Comparison of ENCODE assay signal across 24 cellular contexts in genomic region chr15:99291643-99292042, GRCh38. TPM values are rescaled to one million over a fixed set of nuclear protein-coding genes. Genes with fewer than 3 reads are reported as not detected.
DNase-seq lines count a peak whose midpoint lies in the region; ATAC-seq, FAIRE-seq and TF ChIP-seq lines count a peak whose summit lies in the region.
"Had no signal": no experiment of that assay in that cellular context is flagged by ENCODE, and none has a peak within 500 bp of the region (broad histone marks: within the 10 kb centered on the region; RNA-seq: fewer than 3 reads in every experiment).

No MANE protein-coding gene starts in this region.

- TF ChIP-seq CTCF in HepG2 (CRISPR knock-in tag; IDR thresholded peaks at IDR 0.05) (no peak), right lobe of liver (IDR thresholded peaks at IDR 0.05) (no peak), endothelial cell (IDR thresholded peaks at IDR 0.05; ENCODE audit: unreplicated experiment) (no peak)

- no peak for ATAC-seq in HepG2
- no peak for ATAC-seq in right lobe of liver
- no peak for ATAC-seq in HG02870 (IDR thresholded peaks at IDR 0.05; ENCODE audit: unreplicated experiment)
- ATAC-seq: GM12878 had no signal

- H3K36me3 ChIP-seq in HepG2 (replicated peaks in 1 of 2; ENCODE audit: control insufficient read depth in 1 of 2, insufficient read depth in 2 of 2, low read length in 2 of 2) (peaks cover 0 to 3% of the 10 kb centered on the region in 2 experiments; a peak in 2 of 5 replicates), right lobe of liver (peaks cover 0 to 6% (median 0%) of the 10 kb centered on the region in 4 donors)
- H3K36me3 ChIP-seq: BE2C had no signal

- no TSS peak for BruUV-seq in HepG2 (replicated peaks; lab: Mats Ljungman, UMichigan)

- in situ Hi-C loops in HepG2 (cut with HindIII; ENCODE audit: extremely low pct_ligation_motif_present, low pct_unique_long_range_greater_than_20kb), result no loop called here

- no peaks in the 10 kb centered on the region for H3K27me3 Mint-ChIP-seq in endothelial cell (ENCODE audit: unreplicated experiment)
- H3K27me3 Mint-ChIP-seq: CD4-positive, alpha-beta memory T cell; CD4-positive, CD25-positive, alpha-beta regulatory T cell; CD8-positive, alpha-beta memory T cell had no signal

- intact Hi-C loops in HepG2 (cut with micrococcal nuclease; ENCODE audit: unreplicated experiment) (no loop called here), right lobe of liver (cut with DNase I) (no loop called here)

- H3K9me3 ChIP-seq in HepG2 (ENCODE audit: low read length) (no peaks in the 10 kb centered on the region), right lobe of liver (no peaks in the 10 kb centered on the region)
- H3K9me3 ChIP-seq: BE2C had no signal

- no peak for FAIRE-seq in HepG2 (lab: Jason Lieb, UNC)
- FAIRE-seq: G401.6, GM12892, GM18507 had no signal

- no peaks in the 10 kb centered on the region for H4K20me1 ChIP-seq in HepG2 (ENCODE audit: insufficient read depth, low read length)
- H4K20me1 ChIP-seq: BLaER1 had no signal

- H3K36me3 Mint-ChIP-seq in endothelial cell (ENCODE audit: low read depth, unreplicated experiment), result peaks cover 27% of the 10 kb centered on the region

- no peak for TF ChIP-seq RAD21 in HepG2 (CRISPR knock-in tag; IDR thresholded peaks at IDR 0.05)

- peak overlapping the region; percentile 8 for H3K4me3 Mint-ChIP-seq in endothelial cell (ENCODE audit: unreplicated experiment)
- H3K4me3 Mint-ChIP-seq: CD14-positive monocyte; CD4-positive, alpha-beta memory T cell; CD8-positive, alpha-beta memory T cell had no signal

- no peak overlapping the region for H3K9ac ChIP-seq in HepG2 (ENCODE audit: insufficient read depth, low read depth, low read length)
- H3K9ac ChIP-seq: BLaER1 had no signal

- H2AFZ ChIP-seq in HepG2 (ENCODE audit: low read length), result no peak overlapping the region

- H3K27ac Mint-ChIP-seq in endothelial cell (ENCODE audit: unreplicated experiment), result no peak overlapping the region
- H3K27ac Mint-ChIP-seq: CD4-positive, alpha-beta memory T cell; CD4-positive, CD25-positive, alpha-beta regulatory T cell; CD8-positive, alpha-beta memory T cell had no signal

- POLR2A ChIA-PET in HepG2 (lab: Yijun Ruan, JAX), result no interaction called here

- H3K27ac ChIP-seq in HepG2 (ENCODE audit: extremely low read length, insufficient read depth, low read length) (no peak overlapping the region), right lobe of liver (no peak overlapping the region)
- H3K27ac ChIP-seq: 22Rv1, BLaER1 had no signal

- H3K4me1 ChIP-seq in HepG2 (ENCODE audit: insufficient read depth, low read length) (peaks cover 19% of the 10 kb centered on the region), right lobe of liver (peaks cover 0 to 11% (median 5%) of the 10 kb centered on the region in 4 donors)
- H3K4me1 ChIP-seq: BE2C, BLaER1 had no signal

- no peaks in the 10 kb centered on the region for H3K4me1 Mint-ChIP-seq in endothelial cell (ENCODE audit: unreplicated experiment)
- H3K4me1 Mint-ChIP-seq: CD14-positive monocyte; CD8-positive, alpha-beta memory T cell had no signal

- H3K79me2 ChIP-seq in HepG2 (ENCODE audit: insufficient read depth, low read length), result no peaks in the 10 kb centered on the region

- DNase-seq in HepG2 (ENCODE audit: low spot score), result no peak
- DNase-seq in right lobe of liver, result no peak
- DNase-seq in endothelial cell (ENCODE audit: low spot score), result no peak
- DNase-seq in GM03348 (ENCODE audit: low spot score), result no peak
- DNase-seq: ACHN; BE2C; C1 segment of cervical spinal cord; CD4-positive, alpha-beta memory T cell; CD4-positive, CD25-positive, alpha-beta regulatory T cell; CD8-positive, alpha-beta memory T cell; COR-L47; DMS 273 treated with DMSO at 0.1 percent for 48 hours; DMS153; DMS53; DMS79; GF-D8 had no signal

- H3K27me3 ChIP-seq in HepG2 (ENCODE audit: control insufficient read depth in 1 of 2, insufficient read depth in 2 of 2, low read length in 2 of 2), result no peaks in the 10 kb centered on the region
- no peaks in the 10 kb centered on the region for H3K27me3 ChIP-seq in right lobe of liver
- H3K27me3 ChIP-seq: BE2C, BLaER1 had no signal

- H3K4me3 ChIP-seq in HepG2 (replicated peaks in 1 of 3; ENCODE audit: insufficient read depth in 1 of 3, low read depth in 2 of 3, low read length in 3 of 3) (no peak overlapping the region), right lobe of liver (no peak overlapping the region)
- H3K4me3 ChIP-seq: BLaER1, GM12878 had no signal

- no peaks in the 10 kb centered on the region for H3K9me3 Mint-ChIP-seq in endothelial cell (ENCODE audit: unreplicated experiment)

- no peak overlapping the region for H3K4me2 ChIP-seq in HepG2 (ENCODE audit: low read depth, low read length)
- H3K4me2 ChIP-seq: BLaER1 had no signal

- CTCF ChIA-PET in HepG2 (lab: Yijun Ruan, JAX; ENCODE audit: low intra/inter-chr PET ratio, low total read pairs), result no interaction called here

- no peak for TF ChIP-seq POLR2A in HepG2 (IDR thresholded peaks at IDR 0.05; ENCODE audit: insufficient read depth in 1 of 2, low read depth in 2 of 2, low read length in 2 of 2)
- TF ChIP-seq POLR2A in right lobe of liver (IDR thresholded peaks at IDR 0.05), result no peak

- TF ChIP-seq EP300 in HepG2 (IDR thresholded peaks at IDR 0.05; ENCODE audit: low read depth in 2 of 2, low read length in 2 of 2), result no peak
- TF ChIP-seq EP300 in HepG2 (CRISPR knock-in tag; IDR thresholded peaks at IDR 0.05; ENCODE audit: borderline replicate concordance), result no peak

TF ChIP-seq in HepG2, 621 proteins besides CTCF, POLR2A, EP300 and RAD21 (continues in another document):
- TF ChIP-seq NCOA5 (CRISPR knock-in tag; IDR thresholded peaks at IDR 0.05), result no peak
- no peak for TF ChIP-seq ZNF234 (CRISPR knock-in tag; conservative IDR thresholded peaks at IDR 0.05)
- TF ChIP-seq ZNF616 (CRISPR knock-in tag; IDR thresholded peaks at IDR 0.05; ENCODE audit: low read depth), result no peak

RNA-seq across cellular contexts. Expression of gene LRRC28, which starts 40.4 kb away (rescaled TPM):
- 17.5 and 18.8 TPM in 2 replicates for total RNA-seq in HepG2 (2016; rRNA removed; fragmentation: Illumina TruSeq; extraction: Trizol)
- total RNA-seq in HepG2 (2016; cell fraction: cytosol; rRNA removed; fragmentation: Illumina TruSeq; extraction: Trizol; ENCODE audit: low read depth), result 22.7 and 24.8 TPM in 2 replicates
- total RNA-seq in HepG2 (2016; cell fraction: insoluble cytoplasmic fraction; rRNA removed; fragmentation: Illumina TruSeq; extraction: Trizol), result 14.6 and 18.6 TPM in 2 replicates
- 31.8 and 32.3 TPM in 2 replicates for total RNA-seq in HepG2 (2016; cell fraction: membrane; rRNA removed; fragmentation: Illumina TruSeq; extraction: Trizol)
- 30.1 and 32.9 TPM in 2 replicates for total RNA-seq in HepG2 (2016; cell fraction: nucleus; rRNA removed; fragmentation: Illumina TruSeq; extraction: Trizol)
- 20.3 and 21.3 TPM in 2 replicates for polyA plus RNA-seq in HepG2 (2011; rRNA removed)
- polyA plus RNA-seq in HepG2 (2011; cell fraction: cytosol; rRNA removed), result 15.8 and 22.4 TPM in 2 replicates
- 10.8 and 11.3 TPM in 2 replicates for polyA plus RNA-seq in HepG2 (2011; cell fraction: nucleus; rRNA removed)
- polyA plus RNA-seq in HepG2 (2012), result 17.0 and 18.9 TPM in 2 replicates
- polyA plus RNA-seq in HepG2 (2016; cell fraction: cytosol; fragmentation: Illumina TruSeq; extraction: Trizol; ENCODE audit: low read depth), result 31.2 and 42.1 TPM in 2 replicates
- polyA plus RNA-seq in HepG2 (2016; cell fraction: insoluble cytoplasmic fraction; fragmentation: Illumina TruSeq; extraction: Trizol; ENCODE audit: low read depth), result 19.6 and 23.7 TPM in 2 replicates
- polyA plus RNA-seq in HepG2 (2016; cell fraction: membrane; fragmentation: Illumina TruSeq; extraction: Trizol; ENCODE audit: low read depth), result 30.9 and 31.5 TPM in 2 replicates
- 17.0 and 20.4 TPM in 2 replicates for polyA plus RNA-seq in HepG2 (2016; cell fraction: nucleus; fragmentation: Illumina TruSeq; extraction: Trizol; ENCODE audit: insufficient read depth, low read depth)
- 13.5 and 23.8 TPM in 2 replicates for polyA minus RNA-seq in HepG2 (2011; rRNA and poly(A)+ RNA removed; ENCODE audit: low replicate concordance)
- 8.9 and 11.3 TPM in 2 replicates for polyA minus RNA-seq in HepG2 (2011; cell fraction: cytosol; rRNA and poly(A)+ RNA removed)
- 64.1 and 71.5 TPM in 2 replicates for polyA minus RNA-seq in HepG2 (2011; cell fraction: nucleus; rRNA and poly(A)+ RNA removed)
- 10 to 100 TPM; 21.8 to 70.1 (median 31.9) TPM for total RNA-seq in right lobe of liver
- 33.0 TPM for total RNA-seq in endothelial cell (ENCODE audit: unreplicated experiment)

RNA-seq across cellular contexts. Expression of gene TTC23, which starts 42.3 kb away (rescaled TPM):
- total RNA-seq in HepG2 (2016; rRNA removed; fragmentation: Illumina TruSeq; extraction: Trizol), result 11.7 and 17.2 TPM in 2 replicates
- 3.1 TPM in 2 replicates for total RNA-seq in HepG2 (2016; cell fraction: cytosol; rRNA removed; fragmentation: Illumina TruSeq; extraction: Trizol; ENCODE audit: low read depth)
- total RNA-seq in HepG2 (2016; cell fraction: insoluble cytoplasmic fraction; rRNA removed; fragmentation: Illumina TruSeq; extraction: Trizol), result 11.4 and 15.4 TPM in 2 replicates
- 5.6 and 6.5 TPM in 2 replicates for total RNA-seq in HepG2 (2016; cell fraction: membrane; rRNA removed; fragmentation: Illumina TruSeq; extraction: Trizol)
- 16.6 and 19.0 TPM in 2 replicates for total RNA-seq in HepG2 (2016; cell fraction: nucleus; rRNA removed; fragmentation: Illumina TruSeq; extraction: Trizol)
- polyA plus RNA-seq in HepG2 (2011; rRNA removed), result 1.3 and 1.6 TPM in 2 replicates
- 1.4 and 2.1 TPM in 2 replicates for polyA plus RNA-seq in HepG2 (2011; cell fraction: cytosol; rRNA removed)
- 3.2 and 3.5 TPM in 2 replicates for polyA plus RNA-seq in HepG2 (2011; cell fraction: nucleus; rRNA removed)
- polyA plus RNA-seq in HepG2 (2012), result 5.4 and 7.4 TPM in 2 replicates
- 0.81 and 0.99 TPM in 2 replicates for polyA plus RNA-seq in HepG2 (2016; cell fraction: cytosol; fragmentation: Illumina TruSeq; extraction: Trizol; ENCODE audit: low read depth)
- polyA plus RNA-seq in HepG2 (2016; cell fraction: insoluble cytoplasmic fraction; fragmentation: Illumina TruSeq; extraction: Trizol; ENCODE audit: low read depth), result 9.0 and 11.6 TPM in 2 replicates
- polyA plus RNA-seq in HepG2 (2016; cell fraction: membrane; fragmentation: Illumina TruSeq; extraction: Trizol; ENCODE audit: low read depth), result 2.2 and 2.5 TPM in 2 replicates
- 9.0 and 11.1 TPM in 2 replicates for polyA plus RNA-seq in HepG2 (2016; cell fraction: nucleus; fragmentation: Illumina TruSeq; extraction: Trizol; ENCODE audit: insufficient read depth, low read depth)
- 2.3 and 7.2 TPM in 2 replicates for polyA minus RNA-seq in HepG2 (2011; rRNA and poly(A)+ RNA removed; ENCODE audit: low replicate concordance)
- 3.7 and 4.5 TPM in 2 replicates for polyA minus RNA-seq in HepG2 (2011; cell fraction: cytosol; rRNA and poly(A)+ RNA removed)
- polyA minus RNA-seq in HepG2 (2011; cell fraction: nucleus; rRNA and poly(A)+ RNA removed), result 9.8 and 11.1 TPM in 2 replicates
- 10 to 100 TPM in 3 of 6 experiments, 1 to 10 TPM in 3; 6.1 to 18.4 (median 9.1) TPM for total RNA-seq in right lobe of liver
- total RNA-seq in endothelial cell (ENCODE audit: unreplicated experiment), result 24.3 TPM
